Comparison of ENCODE assay signal across 34 cellular contexts in the genomic region with DNA sequence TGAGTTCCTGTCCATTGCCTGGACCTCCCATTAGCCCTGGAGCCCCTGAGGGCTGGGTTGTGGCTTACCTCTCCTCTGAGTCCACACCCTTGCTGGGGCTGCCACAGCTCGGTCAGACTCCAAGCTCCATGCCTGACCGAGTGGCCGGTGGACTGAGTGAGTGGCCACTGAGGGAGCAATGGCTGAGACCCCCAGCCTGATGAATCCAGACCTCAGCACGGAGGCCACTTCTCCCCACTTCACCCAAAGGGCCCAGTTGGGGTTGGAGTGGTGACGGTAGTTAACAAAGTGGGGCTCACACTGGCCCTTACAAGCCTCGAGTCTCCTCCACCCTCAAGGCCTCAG. TPM values are rescaled to one million over a fixed set of nuclear protein-coding genes. Genes with fewer than 3 reads are reported as not detected.
"Had no signal": no experiment of that assay in that cellular context is flagged by ENCODE, and none has a peak within 500 bp of the region (broad histone marks: within the 10 kb centered on the region; RNA-seq: fewer than 3 reads in every experiment).

No MANE protein-coding gene starts in this region.

- H3K4me3 Mint-ChIP-seq: activated B cell treated with CpG ODN at 0.5 μM for 24 hours; activated CD8-positive, alpha-beta T cell treated with anti-CD3 and anti-CD28 coated beads for 36 hours; activated T-cell treated with anti-CD3 and anti-CD28 coated beads, Interleukin-2, amount 50 U/mL, for 4 hours; brain; immature natural killer cell; nephron; stimulated activated naive B cell treated with anti-CD40 and anti-IgM and Interleukin-4, amounts not matched to agents 10 μg/mL and 1 μg/mL and 100 μg/mL, for 72 hours; T-helper 2 cell treated with Interferon-gamma antibody and Interleukin-4, amounts not matched to agents 5 μg/mL and 100 μg/mL, for 36 hours had no signal

- H3K9me3 Mint-ChIP-seq: activated B cell treated with CpG ODN at 0.5 μM for 24 hours; activated CD8-positive, alpha-beta T cell treated with anti-CD3 and anti-CD28 coated beads for 36 hours; activated naive CD4-positive, alpha-beta T cell treated with anti-CD3 and anti-CD28 coated beads, Interleukin-2, amount 50 U/mL, for 72 hours; activated T-cell treated with anti-CD3 and anti-CD28 coated beads, Interleukin-2, amount 50 U/mL, for 4 hours; activated T-helper 2 cell treated with anti-CD3 and anti-CD28 coated beads, Interferon-gamma antibody, Interleukin-2, Interleukin-4, amounts not matched to agents 10 μg/mL and 5 μg/mL and 100 μg/mL, durations not matched to agents 14 hours and 24 hours and 36 hours; brain; immature natural killer cell; nephron; stimulated activated naive B cell treated with anti-CD40 and anti-IgM and Interleukin-4, amounts not matched to agents 10 μg/mL and 1 μg/mL and 100 μg/mL, for 72 hours; T-helper 2 cell treated with Interferon-gamma antibody and Interleukin-4, amounts not matched to agents 5 μg/mL and 100 μg/mL, for 36 hours had no signal

- H3K27me3 ChIP-seq: cardiac muscle cell, esophagus muscularis mucosa, foreskin keratinocyte, heart left ventricle, neutrophil, pancreas, sigmoid colon, stomach, thyroid gland had no signal

- H3K27ac ChIP-seq: cardiac muscle cell, esophagus muscularis mucosa, foreskin keratinocyte, heart left ventricle, neutrophil, pancreas, prostate gland, sigmoid colon, stomach, thyroid gland had no signal

- H3K36me3 ChIP-seq: cardiac muscle cell, neutrophil, pancreas, prostate gland, thyroid gland had no signal

- H3K4me3 ChIP-seq: cardiac muscle cell, esophagus muscularis mucosa, heart left ventricle, pancreas, prostate gland, sigmoid colon, stomach, thyroid gland had no signal

- H3K36me3 Mint-ChIP-seq: activated naive CD4-positive, alpha-beta T cell treated with anti-CD3 and anti-CD28 coated beads, Interleukin-2, amount 50 U/mL, for 72 hours had no signal

- DNase-seq: activated B cell treated with CpG ODN at 0.5 μM for 24 hours; activated CD4-positive, alpha-beta T cell treated with anti-CD3 and anti-CD28 coated beads, Interleukin-2, amount 50 U/mL, for 1 hour; activated CD8-positive, alpha-beta T cell treated with anti-CD3 and anti-CD28 coated beads for 36 hours; activated T-cell treated with anti-CD3 and anti-CD28 coated beads, Interleukin-2, amount 50 U/mL, for 4 hours; anterior cingulate cortex; foreskin keratinocyte; hypothalamus; immature natural killer cell; kidney glomerular epithelial cell; retina; sigmoid colon; small intestine; stimulated activated CD4-positive, alpha-beta T cell treated with anti-CD3 and anti-CD28 coated beads, Interleukin-1b, Interleukin-23, amount 100 ng/mL, for 48 hours; stimulated activated CD4-positive, alpha-beta T cell treated with anti-CD3 and anti-CD28 coated beads, Interleukin-4, amount 100 ng/mL, for 4 hours; stimulated activated CD8-positive, alpha-beta memory T cell treated with anti-CD3 and anti-CD28 coated beads, Interleukin-4, amount 100 ng/mL, for 48 hours; stimulated activated naive B cell treated with anti-CD40 and anti-IgM and Interleukin-4, amounts not matched to agents 10 μg/mL and 1 μg/mL and 100 μg/mL, for 72 hours; stomach; T-helper 1 cell; thyroid gland had no signal

- ATAC-seq: activated CD8-positive, alpha-beta T cell treated with anti-CD3 and anti-CD28 coated beads for 36 hours; activated naive CD4-positive, alpha-beta T cell treated with anti-CD3 and anti-CD28 coated beads, Interleukin-2, amount 50 U/mL, for 72 hours; activated T-cell treated with anti-CD3 and anti-CD28 coated beads, Interleukin-2, amount 50 U/mL, for 4 hours; foreskin keratinocyte; heart left ventricle; left lobe of liver; pancreas; stimulated activated naive B cell treated with anti-CD40 and anti-IgM and Interleukin-4, amounts not matched to agents 10 μg/mL and 1 μg/mL and 100 μg/mL, for 72 hours had no signal

- H3K4me1 ChIP-seq: foreskin keratinocyte, pancreas, prostate gland had no signal

- H3K27me3 Mint-ChIP-seq: activated B cell treated with CpG ODN at 0.5 μM for 24 hours; activated CD8-positive, alpha-beta T cell treated with anti-CD3 and anti-CD28 coated beads for 36 hours; brain had no signal

- H3K9me3 ChIP-seq: esophagus muscularis mucosa, heart left ventricle, neutrophil, pancreas, prostate gland, sigmoid colon, stomach, thyroid gland had no signal

- H3K27ac Mint-ChIP-seq: activated B cell treated with CpG ODN at 0.5 μM for 24 hours; activated CD8-positive, alpha-beta T cell treated with anti-CD3 and anti-CD28 coated beads for 36 hours; activated naive CD4-positive, alpha-beta T cell treated with anti-CD3 and anti-CD28 coated beads, Interleukin-2, amount 50 U/mL, for 72 hours; activated T-helper 2 cell treated with anti-CD3 and anti-CD28 coated beads, Interferon-gamma antibody, Interleukin-2, Interleukin-4, amounts not matched to agents 10 μg/mL and 5 μg/mL and 100 μg/mL, durations not matched to agents 14 hours and 24 hours and 36 hours; immature natural killer cell; nephron; stimulated activated naive B cell treated with anti-CD40 and anti-IgM and Interleukin-4, amounts not matched to agents 10 μg/mL and 1 μg/mL and 100 μg/mL, for 72 hours; T-helper 2 cell treated with Interferon-gamma antibody and Interleukin-4, amounts not matched to agents 5 μg/mL and 100 μg/mL, for 36 hours had no signal

- H3K4me1 Mint-ChIP-seq: activated B cell treated with CpG ODN at 0.5 μM for 24 hours had no signal

RNA-seq across cellular contexts. Expression of a gene that starts 28.8 kb away (rescaled TPM):
- total RNA-seq: foreskin keratinocyte had no signal

RNA-seq across cellular contexts. Expression of a gene that starts 39.7 kb away (rescaled TPM):
- total RNA-seq: activated B cell treated with CpG ODN at 0.5 μM for 24 hours; activated CD8-positive, alpha-beta T cell treated with anti-CD3 and anti-CD28 coated beads for 36 hours; activated naive CD4-positive, alpha-beta T cell treated with anti-CD3 and anti-CD28 coated beads, Interleukin-2, amount 50 U/mL, for 72 hours; activated T-helper 2 cell treated with anti-CD3 and anti-CD28 coated beads, Interferon-gamma antibody, Interleukin-2, Interleukin-4, amounts not matched to agents 10 μg/mL and 5 μg/mL and 100 μg/mL, durations not matched to agents 14 hours and 24 hours and 36 hours; cardiac muscle cell; cerebellum; foreskin keratinocyte; lung microvascular endothelial cell; thyroid gland; ureter had no signal

RNA-seq across cellular contexts. Expression of a gene that starts 40.5 kb away (rescaled TPM):
- total RNA-seq: activated CD8-positive, alpha-beta T cell treated with anti-CD3 and anti-CD28 coated beads for 36 hours; cardiac muscle cell; foreskin keratinocyte; lung microvascular endothelial cell had no signal
